Comparison of ENCODE assay signal across 25 cellular contexts in genomic region chr12:53516758-53517455, GRCh38. TPM values are rescaled to one million over a fixed set of nuclear protein-coding genes. Genes with fewer than 3 reads are reported as not detected.
"Had no signal": no experiment of that assay in that cellular context is flagged by ENCODE, and none has a peak within 500 bp of the region (broad histone marks: within the 10 kb centered on the region; RNA-seq: fewer than 3 reads in every experiment).

No MANE protein-coding gene starts in this region.

- DNase-seq: activated CD4-positive, alpha-beta T cell treated with anti-CD3 and anti-CD28 coated beads, Interleukin-2, amount 10 ng/mL, durations not matched to agents 24 days and 14 days; activated CD8-positive, alpha-beta T cell treated with anti-CD3 and anti-CD28 coated beads for 36 hours; activated gamma-delta T cell; activated naive CD8-positive, alpha-beta T cell treated with anti-CD3 and anti-CD28 coated beads, Interleukin-2, amount 50 U/mL, for 24 hours; activated T-cell treated with anti-CD3 and anti-CD28 coated beads, Interleukin-2, amount 50 U/mL, for 1 hour; anterior cingulate cortex; central memory CD4-positive, alpha-beta T cell; cortex of kidney; effector CD4-positive, alpha-beta T cell; heart left ventricle; kidney glomerular epithelial cell; mesendoderm; naive thymus-derived CD8-positive, alpha-beta T cell; pancreas; sigmoid colon; stimulated activated naive CD4-positive, alpha-beta T cell treated with Interleukin-2 at 50 U/mL for 16 hours; tibial artery; uterus had no signal

- H3K9me3 Mint-ChIP-seq: activated CD4-positive, alpha-beta T cell treated with anti-CD3 and anti-CD28 coated beads, Interleukin-2, amount 10 ng/mL, durations not matched to agents 24 days and 14 days; activated CD8-positive, alpha-beta T cell treated with anti-CD3 and anti-CD28 coated beads for 36 hours; activated naive CD8-positive, alpha-beta T cell treated with anti-CD3 and anti-CD28 coated beads, Interleukin-2, amount 50 U/mL, for 24 hours; brain; naive thymus-derived CD8-positive, alpha-beta T cell; T-helper 1 cell treated with Interleukin-12 subunit alpha and Interleukin-12 subunit beta and Interleukin-4 antibody, amounts not matched to agents 30 μg/mL and 1 μg/mL, for 36 hours had no signal

- H3K27ac ChIP-seq: gastroesophageal sphincter, heart left ventricle, neutrophil, pancreas, sigmoid colon, tibial artery, uterus had no signal

- FAIRE-seq: pancreas had no signal

- ATAC-seq: activated CD8-positive, alpha-beta T cell treated with anti-CD3 and anti-CD28 coated beads for 36 hours; activated naive CD8-positive, alpha-beta T cell treated with anti-CD3 and anti-CD28 coated beads, Interleukin-2, amount 50 U/mL, for 24 hours; esophagus mucosa; gastroesophageal sphincter; naive thymus-derived CD8-positive, alpha-beta T cell; pancreas had no signal

- H3K4me3 Mint-ChIP-seq: activated CD4-positive, alpha-beta T cell treated with anti-CD3 and anti-CD28 coated beads, Interleukin-2, amount 10 ng/mL, durations not matched to agents 24 days and 14 days; activated CD8-positive, alpha-beta T cell treated with anti-CD3 and anti-CD28 coated beads for 36 hours; activated naive CD8-positive, alpha-beta T cell treated with anti-CD3 and anti-CD28 coated beads, Interleukin-2, amount 50 U/mL, for 24 hours; brain; naive thymus-derived CD8-positive, alpha-beta T cell; T-helper 1 cell treated with Interleukin-12 subunit alpha and Interleukin-12 subunit beta and Interleukin-4 antibody, amounts not matched to agents 30 μg/mL and 1 μg/mL, for 36 hours had no signal

- H3K9me3 ChIP-seq: gastroesophageal sphincter, heart left ventricle, neutrophil, pancreas, sigmoid colon, tibial artery, uterus had no signal

- H3K27ac Mint-ChIP-seq: activated CD4-positive, alpha-beta T cell treated with anti-CD3 and anti-CD28 coated beads, Interleukin-2, amount 10 ng/mL, durations not matched to agents 24 days and 14 days; activated CD8-positive, alpha-beta T cell treated with anti-CD3 and anti-CD28 coated beads for 36 hours; activated naive CD8-positive, alpha-beta T cell treated with anti-CD3 and anti-CD28 coated beads, Interleukin-2, amount 50 U/mL, for 24 hours; brain; T-helper 1 cell treated with Interleukin-12 subunit alpha and Interleukin-12 subunit beta and Interleukin-4 antibody, amounts not matched to agents 30 μg/mL and 1 μg/mL, for 36 hours had no signal

- H3K27me3 ChIP-seq: gastroesophageal sphincter, heart left ventricle, neutrophil, pancreas, sigmoid colon, tibial artery, uterus had no signal

- H3K4me1 Mint-ChIP-seq: activated CD4-positive, alpha-beta T cell treated with anti-CD3 and anti-CD28 coated beads, Interleukin-2, amount 10 ng/mL, durations not matched to agents 24 days and 14 days; activated naive CD8-positive, alpha-beta T cell treated with anti-CD3 and anti-CD28 coated beads, Interleukin-2, amount 50 U/mL, for 24 hours; brain had no signal

- H3K4me3 ChIP-seq: gastroesophageal sphincter, heart left ventricle, pancreas, sigmoid colon, tibial artery, uterus had no signal

- H3K27me3 Mint-ChIP-seq: activated CD4-positive, alpha-beta T cell treated with anti-CD3 and anti-CD28 coated beads, Interleukin-2, amount 10 ng/mL, durations not matched to agents 24 days and 14 days; activated CD8-positive, alpha-beta T cell treated with anti-CD3 and anti-CD28 coated beads for 36 hours; activated naive CD8-positive, alpha-beta T cell treated with anti-CD3 and anti-CD28 coated beads, Interleukin-2, amount 50 U/mL, for 24 hours; brain; naive thymus-derived CD8-positive, alpha-beta T cell had no signal

- H3K4me1 ChIP-seq: gastroesophageal sphincter, heart left ventricle, pancreas, sigmoid colon, tibial artery, uterus had no signal

- H3K36me3 ChIP-seq: uterus had no signal

RNA-seq across cellular contexts. Expression of gene NPFF, which starts 9.6 kb away (rescaled TPM):
- total RNA-seq: activated CD4-positive, alpha-beta T cell treated with anti-CD3 and anti-CD28 coated beads, Interleukin-2, amount 10 ng/mL, durations not matched to agents 24 days and 14 days; activated CD8-positive, alpha-beta T cell treated with anti-CD3 and anti-CD28 coated beads for 36 hours; esophagus mucosa; gastroesophageal sphincter; heart left ventricle; liver; naive thymus-derived CD8-positive, alpha-beta T cell; pancreas; sigmoid colon; subcutaneous adipose tissue; uterus had no signal
